In the genomic region with DNA sequence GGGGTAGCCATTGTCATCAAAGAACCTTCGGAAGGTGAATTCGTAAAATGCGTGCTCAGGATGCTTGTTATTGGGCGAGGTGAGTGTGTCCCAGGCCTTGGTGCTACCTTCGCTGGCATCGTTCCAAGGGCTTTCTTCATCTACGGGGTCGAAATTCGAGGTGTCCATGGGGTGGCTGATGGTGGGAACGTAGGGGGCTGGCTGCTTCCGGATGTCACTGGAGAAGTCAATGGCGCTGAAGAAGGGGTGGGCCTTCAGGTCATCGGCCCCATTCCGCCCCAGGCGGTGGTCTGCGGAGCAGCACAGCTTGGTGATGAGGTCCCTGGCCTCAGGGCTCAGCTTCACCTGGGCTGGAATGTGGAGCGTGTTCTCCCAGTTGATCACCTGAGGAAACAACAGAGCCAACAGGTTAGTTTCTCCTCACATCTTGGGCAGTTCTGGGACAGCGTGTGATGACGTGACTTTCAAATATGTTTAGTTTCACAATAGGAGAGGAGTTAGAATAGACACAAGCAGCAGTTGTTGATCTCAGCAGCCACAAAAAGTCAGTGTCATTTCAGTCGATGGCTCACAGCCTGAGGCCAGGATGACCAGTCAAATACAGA, we compare ENCODE assay signal across 25 cellular contexts.
"Had no signal": no experiment of that assay in that cellular context is flagged by ENCODE, and none has a peak within 500 bp of the region (broad histone marks: within the 10 kb centered on the region; RNA-seq: fewer than 3 reads in every experiment).

No MANE protein-coding gene starts in this region.

- H3K9me3 Mint-ChIP-seq: activated CD4-positive, alpha-beta memory T cell treated with anti-CD3 and anti-CD28 coated beads, Interleukin-2, amount 10 ng/mL, durations not matched to agents 7 days and 5 days; activated naive CD8-positive, alpha-beta T cell treated with anti-CD3 and anti-CD28 coated beads, Interleukin-2, amount 50 U/mL, for 24 hours; brain; naive B cell; neural progenitor cell; stimulated activated naive B cell treated with anti-CD40 and anti-IgM and Interleukin-4, amounts not matched to agents 10 μg/mL and 1 μg/mL and 100 μg/mL, for 72 hours had no signal

- H3K27me3 Mint-ChIP-seq: activated CD4-positive, alpha-beta memory T cell treated with anti-CD3 and anti-CD28 coated beads, Interleukin-2, amount 10 ng/mL, durations not matched to agents 7 days and 5 days; activated naive CD8-positive, alpha-beta T cell treated with anti-CD3 and anti-CD28 coated beads, Interleukin-2, amount 50 U/mL, for 24 hours; brain; naive B cell; stimulated activated naive B cell treated with anti-CD40 and anti-IgM and Interleukin-4, amounts not matched to agents 10 μg/mL and 1 μg/mL and 100 μg/mL, for 72 hours; T-helper 17 cell had no signal

- H3K4me2 ChIP-seq: neural progenitor cell had no signal

- H3K36me3 Mint-ChIP-seq: naive B cell had no signal

- H3K27me3 ChIP-seq: esophagus muscularis mucosa, neural progenitor cell, right lobe of liver, testis, upper lobe of left lung had no signal

- H3K4me1 ChIP-seq: esophagus muscularis mucosa, neural progenitor cell, right lobe of liver, testis, upper lobe of left lung had no signal

- H3K4me3 ChIP-seq: esophagus muscularis mucosa, mucosa of descending colon, neural progenitor cell, right lobe of liver, testis, upper lobe of left lung had no signal

- DNase-seq: activated CD4-positive, alpha-beta memory T cell treated with anti-CD3 and anti-CD28 coated beads, Interleukin-2, amount 10 ng/mL, durations not matched to agents 7 days and 5 days; activated CD4-positive, alpha-beta T cell treated with anti-CD3 and anti-CD28 coated beads for 48 hours; activated effector memory CD4-positive, alpha-beta T cell treated with anti-CD3 and anti-CD28 coated beads, Interleukin-2, amount 50 U/mL, for 16 hours; activated naive CD4-positive, alpha-beta T cell treated with anti-CD3 and anti-CD28 coated beads, Interleukin-2, amount 50 U/mL, for 16 hours; activated naive CD8-positive, alpha-beta T cell treated with anti-CD3 and anti-CD28 coated beads, Interleukin-2, amount 50 U/mL, for 24 hours; anterior cingulate cortex; caudate nucleus; effector memory CD4-positive, alpha-beta T cell; glutamatergic neuron; hippocampal formation; left ventricle myocardium superior; mucosa of descending colon; naive B cell; posterior cingulate gyrus; right lobe of liver; small intestine; stimulated activated CD4-positive, alpha-beta T cell treated with anti-CD3 and anti-CD28 coated beads, Interleukin-15, amount 100 ng/mL, for 24 hours; stimulated activated naive B cell treated with anti-CD40 and anti-IgM and Interleukin-4, amounts not matched to agents 10 μg/mL and 1 μg/mL and 100 μg/mL, for 72 hours; SW 1271; T-helper 17 cell; testis; upper lobe of left lung had no signal

- H2AFZ ChIP-seq: neural progenitor cell had no signal

- ATAC-seq: activated naive CD8-positive, alpha-beta T cell treated with anti-CD3 and anti-CD28 coated beads, Interleukin-2, amount 50 U/mL, for 24 hours; left ventricle myocardium superior; mucosa of descending colon; right lobe of liver; stimulated activated naive B cell treated with anti-CD40 and anti-IgM and Interleukin-4, amounts not matched to agents 10 μg/mL and 1 μg/mL and 100 μg/mL, for 72 hours; T-helper 17 cell had no signal

- H3K9me3 ChIP-seq: esophagus muscularis mucosa, mucosa of descending colon, right lobe of liver, testis, upper lobe of left lung had no signal

- H3K4me1 Mint-ChIP-seq: activated naive CD8-positive, alpha-beta T cell treated with anti-CD3 and anti-CD28 coated beads, Interleukin-2, amount 50 U/mL, for 24 hours; brain; naive B cell; neural progenitor cell; stimulated activated naive B cell treated with anti-CD40 and anti-IgM and Interleukin-4, amounts not matched to agents 10 μg/mL and 1 μg/mL and 100 μg/mL, for 72 hours had no signal

- H3K4me3 Mint-ChIP-seq: activated CD4-positive, alpha-beta memory T cell treated with anti-CD3 and anti-CD28 coated beads, Interleukin-2, amount 10 ng/mL, durations not matched to agents 7 days and 5 days; activated naive CD8-positive, alpha-beta T cell treated with anti-CD3 and anti-CD28 coated beads, Interleukin-2, amount 50 U/mL, for 24 hours; brain; naive B cell; neural progenitor cell; stimulated activated naive B cell treated with anti-CD40 and anti-IgM and Interleukin-4, amounts not matched to agents 10 μg/mL and 1 μg/mL and 100 μg/mL, for 72 hours; T-helper 17 cell had no signal

- H3K27ac ChIP-seq: esophagus muscularis mucosa, neural progenitor cell, right lobe of liver, testis, upper lobe of left lung had no signal

- H3K9ac ChIP-seq: neural progenitor cell had no signal

- H3K27ac Mint-ChIP-seq: activated CD4-positive, alpha-beta memory T cell treated with anti-CD3 and anti-CD28 coated beads, Interleukin-2, amount 10 ng/mL, durations not matched to agents 7 days and 5 days; activated naive CD8-positive, alpha-beta T cell treated with anti-CD3 and anti-CD28 coated beads, Interleukin-2, amount 50 U/mL, for 24 hours; brain; neural progenitor cell; stimulated activated naive B cell treated with anti-CD40 and anti-IgM and Interleukin-4, amounts not matched to agents 10 μg/mL and 1 μg/mL and 100 μg/mL, for 72 hours; T-helper 17 cell had no signal
